ENCODE assay signal across 8 cellular contexts in genomic region chr22:30694171-30694637, GRCh38. TPM values are rescaled to one million over a fixed set of nuclear protein-coding genes. Genes with fewer than 3 reads are reported as not detected.
DNase-seq lines count a peak whose midpoint lies in the region; ATAC-seq and TF ChIP-seq lines count a peak whose summit lies in the region.

No MANE protein-coding gene starts in this region.

- peak overlapping the region; percentile 88 for H2AFZ ChIP-seq in osteoblast (ENCODE audit: low read length)

- 0 to 4% methylated on average over 3 to 14 of the region's 38 CpGs for WGBS in thyroid gland, 2 donors

- ATAC-seq in GM19397 (IDR thresholded peaks at IDR 0.05; ENCODE audit: unreplicated experiment), result no peak

- peak overlapping the region; percentile 85 for H3K4me2 ChIP-seq in osteoblast (ENCODE audit: insufficient read depth, low read length)

- peak overlapping the region; percentile 89 for H3K4me3 Mint-ChIP-seq in activated naive CD4-positive, alpha-beta T cell treated with anti-CD3 and anti-CD28 coated beads, Interleukin-2, amount 10 ng/mL, durations not matched to agents 7 days and 5 days

- H3K27me3 ChIP-seq in osteoblast (ENCODE audit: insufficient read depth, low read length), result no peaks in the 10 kb centered on the region
- H3K27me3 ChIP-seq in thyroid gland, result no peaks in the 10 kb centered on the region

- intact Hi-C loops in head of caudate nucleus (cut with DNase I), result loop anchor here (2.0 kb wide), 1 partner anchor 59 kb away; the partner anchor contains the start of gene SLC35E4
- intact Hi-C loops in thyroid gland (cut with DNase I), result no loop called here

- no peaks in the 10 kb centered on the region for H3K36me3 ChIP-seq in osteoblast (ENCODE audit: insufficient read depth, low read length)
- no peaks in the 10 kb centered on the region for H3K36me3 ChIP-seq in thyroid gland

- H3K79me2 ChIP-seq in osteoblast (ENCODE audit: insufficient read depth, low read length), result no peaks in the 10 kb centered on the region

- no peaks in the 10 kb centered on the region for H3K36me3 Mint-ChIP-seq in activated naive CD4-positive, alpha-beta T cell treated with anti-CD3 and anti-CD28 coated beads, Interleukin-2, amount 10 ng/mL, durations not matched to agents 7 days and 5 days

- peaks cover 15% of the 10 kb centered on the region for H3K4me1 Mint-ChIP-seq in activated naive CD4-positive, alpha-beta T cell treated with anti-CD3 and anti-CD28 coated beads, Interleukin-2, amount 10 ng/mL, durations not matched to agents 7 days and 5 days

- peaks cover 46% of the 10 kb centered on the region for H3K27me3 Mint-ChIP-seq in activated naive CD4-positive, alpha-beta T cell treated with anti-CD3 and anti-CD28 coated beads, Interleukin-2, amount 10 ng/mL, durations not matched to agents 7 days and 5 days

- no peak overlapping the region for H3K27ac ChIP-seq in osteoblast (ENCODE audit: low read depth, low read length)
- H3K27ac ChIP-seq in thyroid gland, result peak overlapping the region; percentile 73 to 85 (median 80)

- no peaks in the 10 kb centered on the region for H3K9me3 ChIP-seq in osteoblast (ENCODE audit: low read depth, low read length)
- no peaks in the 10 kb centered on the region for H3K9me3 ChIP-seq in thyroid gland

- no peak overlapping the region for H3K27ac Mint-ChIP-seq in activated naive CD4-positive, alpha-beta T cell treated with anti-CD3 and anti-CD28 coated beads, Interleukin-2, amount 10 ng/mL, durations not matched to agents 7 days and 5 days

- H4K20me1 ChIP-seq in osteoblast (ENCODE audit: insufficient read depth, low read length), result no peaks in the 10 kb centered on the region

- H3K4me3 ChIP-seq in HFF-Myc (replicated peaks; ENCODE audit: low read depth, low read length) (peak overlapping the region; percentile 51), osteoblast (ENCODE audit: insufficient read depth, low read length) (peak overlapping the region; percentile 79), thyroid gland (replicated peaks in 1 of 3) (peak overlapping the region in 2 of 3 donors; percentile 32 to 48)

- TF ChIP-seq CTCF in HFF-Myc (IDR thresholded peaks at IDR 0.05; ENCODE audit: low read depth, low read length, missing control alignments) (no peak), osteoblast (IDR thresholded peaks at IDR 0.05; ENCODE audit: extremely low read depth, low read depth, low read length) (no peak), thyroid gland (IDR thresholded peaks at IDR 0.05) (peak in 1 of 6 experiments; percentile 6)

- no peaks in the 10 kb centered on the region for H3K9me3 Mint-ChIP-seq in activated naive CD4-positive, alpha-beta T cell treated with anti-CD3 and anti-CD28 coated beads, Interleukin-2, amount 10 ng/mL, durations not matched to agents 7 days and 5 days

- peaks cover 11% of the 10 kb centered on the region for H3K4me1 ChIP-seq in osteoblast (ENCODE audit: insufficient read depth, low read length)
- H3K4me1 ChIP-seq in thyroid gland, result peaks cover 11 to 14% of the 10 kb centered on the region in 2 donors

- CTCF ChIA-PET in activated naive CD4-positive, alpha-beta T cell treated with anti-CD3 and anti-CD28 coated beads, Interleukin-2, amount 10 ng/mL, durations not matched to agents 7 days and 5 days (lab: Charles Lee), result interaction anchor here (1.6 to 4.9 kb wide), 3 partner anchors 49 to 61 kb away, joined by 3 to 19 read pairs (median 7); no protein-coding TSS in a partner anchor

- TF ChIP-seq POLR2A in thyroid gland (IDR thresholded peaks at IDR 0.05), result peak in 1 of 2 donors; percentile 49

- DNase-seq in AML-193 (lab: John Stamatoyannopoulos, UW), result peak; percentile 1 to 11
- no peak for DNase-seq in HFF-Myc (ENCODE audit: extremely low read depth, low read depth)
- peak; percentile 12 for DNase-seq in RPMI7951 (ENCODE audit: low read depth)
- peak; percentile 75 for DNase-seq in activated naive CD4-positive, alpha-beta T cell treated with anti-CD3 and anti-CD28 coated beads, Interleukin-2, amount 10 ng/mL, durations not matched to agents 7 days and 5 days
- peak; percentile 47 to 87 (median 73) for DNase-seq in head of caudate nucleus
- peak; percentile 87 for DNase-seq in osteoblast (ENCODE audit: insufficient read length, low spot score, missing footprints)
- DNase-seq in thyroid gland, result peak; percentile 79 to 85

RNA-seq across cellular contexts. Expression of gene OSBP2, which starts 0.5 kb away (rescaled TPM):
- 4.3 and 5.9 TPM in 2 replicates for total RNA-seq in RPMI7951 (2014; rRNA removed; shearing (Covaris generic))
- total RNA-seq in osteoblast (4.3 and 6.8 TPM in 2 replicates), thyroid gland (10 to 100 TPM in 3 of 4 donors, 1 to 10 TPM in 1; 7.8 to 13.4 (median 11.5) TPM)

RNA-seq across cellular contexts. Expression of gene DUSP18, which starts 26.5 kb away (rescaled TPM):
- total RNA-seq in RPMI7951 (2014; rRNA removed; shearing (Covaris generic)), result 4.8 and 5.1 TPM in 2 replicates
- total RNA-seq in osteoblast, result 14.1 and 17.1 TPM in 2 replicates
- 1 to 10 TPM; 6.9 to 8.4 (median 7.3) TPM for total RNA-seq in thyroid gland

RNA-seq across cellular contexts. Expression of gene SLC35E4, which starts 58.6 kb away (rescaled TPM):
- total RNA-seq in RPMI7951 (2014; rRNA removed; shearing (Covaris generic)), result 8.2 and 12.9 TPM in 2 replicates
- total RNA-seq in osteoblast (13.0 TPM in 2 replicates), thyroid gland (1 to 10 TPM; 3.7 to 6.3 (median 5.0) TPM)
